ENCODE assay signal across 1 cellular context in genomic region chr2:24613154-24613814, GRCh38.
TF ChIP-seq lines count a peak whose summit lies in the region.

No MANE protein-coding gene starts in this region.

TF ChIP-seq in GM12878, 131 proteins besides CTCF, POLR2A, EP300 and RAD21 (continued from another document):
- TF ChIP-seq PAX8 (IDR thresholded peaks at IDR 0.05) (no peak), SKIL (IDR thresholded peaks at IDR 0.05; ENCODE audit: low read depth, poor library complexity, severe bottlenecking) (no peak), SMC3 (IDR thresholded peaks at IDR 0.05; ENCODE audit: borderline replicate concordance, low read length) (peak; percentile 34; the same call in 1 of the 2 replicates), SMAD1 (IDR thresholded peaks at IDR 0.05; ENCODE audit: low read depth, partially characterized antibody) (no peak), TCF7 (IDR thresholded peaks at IDR 0.05; ENCODE audit: borderline replicate concordance) (no peak), CUX1 (IDR thresholded peaks at IDR 0.05; ENCODE audit: insufficient replicate concordance, low read depth, low read length) (no peak), USF2 (IDR thresholded peaks at IDR 0.05; ENCODE audit: borderline replicate concordance, low read depth, low read length) (no peak), FOXK2 (IDR thresholded peaks at IDR 0.05) (peak; percentile 13; the same call in 1 of the 2 replicates), E2F8 (IDR thresholded peaks at IDR 0.05; ENCODE audit: low read depth, partially characterized antibody) (no peak)
